Comparison of ENCODE assay signal across 1 cellular context in genomic region chr6:47698342-47698787, GRCh38.
A peak's percentile ranks its signal among the peaks of the same experiment; 100 is the strongest.
TF ChIP-seq lines count a peak whose summit lies in the region.

Gene ADGRF4, plus strand, starts transcription at chr6:47698580. Its CDS starts 8,666 bp downstream, at chr6:47707246.

TF ChIP-seq in HEK293, 187 proteins besides CTCF, POLR2A, EP300 and RAD21 (continued from another document):
- TF ChIP-seq INSM2 (tag by site-specific recombination; IDR thresholded peaks at IDR 0.05) (no peak), GLIS2 (tag by site-specific recombination; IDR thresholded peaks at IDR 0.05) (no peak), KLF10 (tag by site-specific recombination; IDR thresholded peaks at IDR 0.05) (no peak), SCRT1 (tag by site-specific recombination; IDR thresholded peaks at IDR 0.05; ENCODE audit: borderline replicate concordance) (no peak), ZFHX2 (tag by site-specific recombination; conservative IDR thresholded peaks at IDR 0.05) (peak; percentile 62), ZNF707 (tag by site-specific recombination; IDR thresholded peaks at IDR 0.05) (no peak), ZBTB48 (tag by site-specific recombination; IDR thresholded peaks at IDR 0.05) (peak; percentile 75), ZNF580 (tag by site-specific recombination; IDR thresholded peaks at IDR 0.05) (no peak), KLF8 (tag by site-specific recombination; IDR thresholded peaks at IDR 0.05) (no peak), SP7 (tag by site-specific recombination; IDR thresholded peaks at IDR 0.05) (peak; percentile 97), MYNN (tag by site-specific recombination; IDR thresholded peaks at IDR 0.05; ENCODE audit: borderline replicate concordance) (no peak), ZNF362 (tag by site-specific recombination; IDR thresholded peaks at IDR 0.05) (no peak), PRDM6 (tag by site-specific recombination; IDR thresholded peaks at IDR 0.05) (no peak), ZNF623 (tag by site-specific recombination; IDR thresholded peaks at IDR 0.05) (no peak), OSR2 (tag by site-specific recombination; IDR thresholded peaks at IDR 0.05) (no peak), ZNF843 (tag by site-specific recombination; IDR thresholded peaks at IDR 0.05) (peak; percentile 38; the same call in 1 of the 2 replicates), SETDB1 (IDR thresholded peaks at IDR 0.05; ENCODE audit: insufficient read length, low read length) (peak; percentile 16), ZBTB26 (tag by site-specific recombination; optimal IDR thresholded peaks at IDR 0.05) (no peak), ZNF324 (tag by site-specific recombination; IDR thresholded peaks at IDR 0.05) (0 out of 2 replicates have a peak, but pooled peaks have one; percentile 30), ZIC2 (tag by site-specific recombination; IDR thresholded peaks at IDR 0.05) (peak; percentile 56), ZNF24 (tag by site-specific recombination; IDR thresholded peaks at IDR 0.05) (peak; percentile 85; the same call in 1 of the 2 replicates), TSHZ1 (tag by site-specific recombination; IDR thresholded peaks at IDR 0.05; ENCODE audit: borderline replicate concordance) (no peak; the same call in 1 of the 2 replicates)
